ENCODE assay signal across 12 cellular contexts in genomic region chr9:122614362-122614761, GRCh38. TPM values are rescaled to one million over a fixed set of nuclear protein-coding genes. Genes with fewer than 3 reads are reported as not detected.
"Had no signal": no experiment of that assay in that cellular context is flagged by ENCODE, and none has a peak within 500 bp of the region (broad histone marks: within the 10 kb centered on the region; RNA-seq: fewer than 3 reads in every experiment).

A gene with protein sequence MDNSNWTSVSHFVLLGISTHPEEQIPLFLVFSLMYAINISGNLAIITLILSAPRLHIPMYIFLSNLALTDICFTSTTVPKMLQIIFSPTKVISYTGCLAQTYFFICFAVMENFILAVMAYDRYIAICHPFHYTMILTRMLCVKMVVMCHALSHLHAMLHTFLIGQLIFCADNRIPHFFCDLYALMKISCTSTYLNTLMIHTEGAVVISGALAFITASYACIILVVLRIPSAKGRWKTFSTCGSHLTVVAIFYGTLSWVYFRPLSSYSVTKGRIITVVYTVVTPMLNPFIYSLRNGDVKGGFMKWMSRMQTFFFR (plus strand): TSS chr9:122614738. CDS start chr9:122614738, 0 bp downstream.

- H2AFZ ChIP-seq: GM23338 had no signal

- H3K4me3 ChIP-seq: GM23338 had no signal

- ATAC-seq: GM23338 had no signal

- FAIRE-seq: H1, H54, HTR-8/SVneo had no signal

- H3K4me2 ChIP-seq: GM23338, KMS-11 had no signal

- H3K27ac ChIP-seq: KMS-11 had no signal

- DNase-seq: H9, HCEC 1CT, HFFc6, Karpas-422, KBM-7 had no signal

- H3K9ac ChIP-seq: KMS-11 had no signal

RNA-seq across cellular contexts. Expression of the gene that starts here (rescaled TPM):
- total RNA-seq: GM23338, H1, H9, HFFc6, HT-29 had no signal
- polyA plus RNA-seq: GM23338, H1, IgD-negative memory B cell had no signal
